1 cellular context compared by ENCODE assay signal in the genomic region with DNA sequence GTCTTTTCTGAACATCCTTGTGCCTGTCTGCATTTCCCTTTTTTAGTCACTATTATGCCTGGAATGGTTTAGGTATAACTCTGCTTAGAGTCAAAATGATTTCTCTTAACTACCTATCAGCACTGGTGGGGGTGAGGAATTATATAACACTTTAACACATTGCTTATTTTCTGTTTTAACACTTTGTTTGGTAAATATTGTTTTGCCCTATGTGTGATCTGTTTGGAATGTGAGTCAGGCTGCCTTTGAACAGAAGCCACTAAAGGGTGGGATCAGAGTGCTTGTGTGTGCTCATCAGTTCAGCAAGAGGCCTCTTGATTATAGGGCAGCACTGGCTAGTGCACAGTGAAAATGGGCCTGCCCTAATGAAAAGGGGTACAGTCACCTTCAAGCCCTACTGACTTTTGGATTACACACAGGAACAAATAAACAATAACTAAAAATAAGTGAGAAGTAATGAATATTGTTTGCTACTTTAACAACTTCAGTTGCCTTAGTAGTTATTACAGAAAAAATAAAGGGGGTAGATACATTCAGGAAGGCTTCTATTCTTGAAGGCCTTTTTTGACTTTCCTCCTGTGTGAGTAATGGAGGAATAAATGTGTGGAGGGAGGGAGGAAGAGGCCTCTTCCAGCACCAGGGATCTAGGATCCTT.
A peak's percentile ranks its signal among the peaks of the same experiment; 100 is the strongest.
TF ChIP-seq lines count a peak whose summit lies in the region.

No MANE protein-coding gene starts in this region.

TF ChIP-seq in HepG2, 621 proteins besides CTCF, POLR2A, EP300 and RAD21 (continued from another document and continues in another):
- TF ChIP-seq STAG1 (CRISPR knock-in tag; IDR thresholded peaks at IDR 0.05) (no peak), ZNF768 (CRISPR knock-in tag; IDR thresholded peaks at IDR 0.05) (no peak), ZNF510 (CRISPR knock-in tag; IDR thresholded peaks at IDR 0.05; ENCODE audit: low read depth) (no peak), XRCC5 (optimal IDR thresholded peaks at IDR 0.05; ENCODE audit: low read length) (peak; percentile 67), CEBPG (CRISPR knock-in tag; IDR thresholded peaks at IDR 0.05) (peak; percentile 26; the same call in 1 of the 2 replicates), XBP1 (CRISPR knock-in tag; IDR thresholded peaks at IDR 0.05) (no peak), ZNF570 (CRISPR knock-in tag; IDR thresholded peaks at IDR 0.05; ENCODE audit: borderline replicate concordance) (no peak), WIZ (CRISPR knock-in tag; IDR thresholded peaks at IDR 0.05) (no peak), BRCA1 (CRISPR knock-in tag; IDR thresholded peaks at IDR 0.05) (no peak), NFKB2 (CRISPR knock-in tag; IDR thresholded peaks at IDR 0.05; ENCODE audit: borderline replicate concordance) (no peak), MAX (IDR thresholded peaks at IDR 0.05) (no peak), DNMT3B (CRISPR knock-in tag; conservative IDR thresholded peaks at IDR 0.05) (peak; percentile 86; the same call in 1 of the 2 replicates), ZNF10 (CRISPR knock-in tag; IDR thresholded peaks at IDR 0.05; ENCODE audit: borderline replicate concordance, low read depth) (no peak), ZNF644 (CRISPR knock-in tag; IDR thresholded peaks at IDR 0.05; ENCODE audit: low read depth) (0 out of 2 replicates have a peak, but pooled peaks have one; percentile 46), RCOR2 (CRISPR knock-in tag; IDR thresholded peaks at IDR 0.05) (peak; percentile 84), DR1 (CRISPR knock-in tag; IDR thresholded peaks at IDR 0.05) (no peak), TP53 (CRISPR knock-in tag; conservative IDR thresholded peaks at IDR 0.05) (no peak), ARID2 (CRISPR knock-in tag; IDR thresholded peaks at IDR 0.05; ENCODE audit: borderline replicate concordance) (no peak), ZNF253 (CRISPR knock-in tag; IDR thresholded peaks at IDR 0.05; ENCODE audit: borderline replicate concordance) (no peak), FOXC1 (CRISPR knock-in tag; IDR thresholded peaks at IDR 0.05; ENCODE audit: borderline replicate concordance) (no peak), ZFP36L2 (CRISPR knock-in tag; IDR thresholded peaks at IDR 0.05) (no peak), U2AF1 (optimal IDR thresholded peaks at IDR 0.05; ENCODE audit: low read depth, low read length) (no peak), ZSCAN21 (CRISPR knock-in tag; IDR thresholded peaks at IDR 0.05; ENCODE audit: borderline replicate concordance) (0 out of 2 replicates have a peak, but pooled peaks have one; percentile 45), FOXA3 (CRISPR knock-in tag; IDR thresholded peaks at IDR 0.05) (peak; percentile 91), SOX13 (IDR thresholded peaks at IDR 0.05) (no peak), SOX13 (CRISPR knock-in tag; conservative IDR thresholded peaks at IDR 0.05 in 1 of 2, IDR thresholded peaks at IDR 0.05 in 1 of 2) (peak; percentile 39 to 74; a peak in 2 of 4 replicates), ZNF720 (CRISPR knock-in tag; IDR thresholded peaks at IDR 0.05) (no peak), CREB1 (IDR thresholded peaks at IDR 0.05) (no peak), CREB1 (CRISPR knock-in tag; IDR thresholded peaks at IDR 0.05) (no peak; the same call in 1 of the 2 replicates), ZFP62 (CRISPR knock-in tag; IDR thresholded peaks at IDR 0.05) (no peak), PCBP2 (optimal IDR thresholded peaks at IDR 0.05; ENCODE audit: low read depth, low read length, poor library complexity, severe bottlenecking) (no peak), GFI1 (CRISPR knock-in tag; IDR thresholded peaks at IDR 0.05; ENCODE audit: borderline replicate concordance) (no peak), ZNF724P (CRISPR knock-in tag; IDR thresholded peaks at IDR 0.05; ENCODE audit: borderline replicate concordance) (no peak), PPARG (CRISPR knock-in tag; conservative IDR thresholded peaks at IDR 0.05) (peak; percentile 68; the same call in 1 of the 2 replicates), ZNF205 (CRISPR knock-in tag; IDR thresholded peaks at IDR 0.05) (peak; percentile 79; the same call in 1 of the 2 replicates), ZNF124 (CRISPR knock-in tag; IDR thresholded peaks at IDR 0.05) (0 out of 2 replicates have a peak, but pooled peaks have one; percentile 55), MXD4 (CRISPR knock-in tag; IDR thresholded peaks at IDR 0.05) (no peak), ZNF451 (CRISPR knock-in tag; IDR thresholded peaks at IDR 0.05) (no peak), ZNF761 (CRISPR knock-in tag; conservative IDR thresholded peaks at IDR 0.05) (no peak), ZNF343 (CRISPR knock-in tag; IDR thresholded peaks at IDR 0.05) (no peak), HOMEZ (CRISPR knock-in tag; IDR thresholded peaks at IDR 0.05; ENCODE audit: low read depth) (peak; percentile 84; the same call in 1 of the 2 replicates), ZNF431 (CRISPR knock-in tag; IDR thresholded peaks at IDR 0.05; ENCODE audit: borderline replicate concordance, low read depth) (no peak), NAIF1 (CRISPR knock-in tag; IDR thresholded peaks at IDR 0.05; ENCODE audit: borderline replicate concordance) (no peak), ZKSCAN8 (CRISPR knock-in tag; IDR thresholded peaks at IDR 0.05; ENCODE audit: borderline replicate concordance) (peak; percentile 84; the same call in 1 of the 2 replicates)
- TF ChIP-seq, protein P1, sequence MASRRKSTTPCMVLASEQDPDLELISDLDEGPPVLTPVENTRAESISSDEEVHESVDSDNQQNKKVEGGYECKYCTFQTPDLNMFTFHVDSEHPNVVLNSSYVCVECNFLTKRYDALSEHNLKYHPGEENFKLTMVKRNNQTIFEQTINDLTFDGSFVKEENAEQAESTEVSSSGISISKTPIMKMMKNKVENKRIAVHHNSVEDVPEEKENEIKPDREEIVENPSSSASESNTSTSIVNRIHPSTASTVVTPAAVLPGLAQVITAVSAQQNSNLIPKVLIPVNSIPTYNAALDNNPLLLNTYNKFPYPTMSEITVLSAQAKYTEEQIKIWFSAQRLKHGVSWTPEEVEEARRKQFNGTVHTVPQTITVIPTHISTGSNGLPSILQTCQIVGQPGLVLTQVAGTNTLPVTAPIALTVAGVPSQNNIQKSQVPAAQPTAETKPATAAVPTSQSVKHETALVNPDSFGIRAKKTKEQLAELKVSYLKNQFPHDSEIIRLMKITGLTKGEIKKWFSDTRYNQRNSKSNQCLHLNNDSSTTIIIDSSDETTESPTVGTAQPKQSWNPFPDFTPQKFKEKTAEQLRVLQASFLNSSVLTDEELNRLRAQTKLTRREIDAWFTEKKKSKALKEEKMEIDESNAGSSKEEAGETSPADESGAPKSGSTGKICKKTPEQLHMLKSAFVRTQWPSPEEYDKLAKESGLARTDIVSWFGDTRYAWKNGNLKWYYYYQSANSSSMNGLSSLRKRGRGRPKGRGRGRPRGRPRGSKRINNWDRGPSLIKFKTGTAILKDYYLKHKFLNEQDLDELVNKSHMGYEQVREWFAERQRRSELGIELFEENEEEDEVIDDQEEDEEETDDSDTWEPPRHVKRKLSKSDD (CRISPR knock-in tag; IDR thresholded peaks at IDR 0.05; ENCODE audit: low read depth) = no peak
- TF ChIP-seq, protein P2, sequence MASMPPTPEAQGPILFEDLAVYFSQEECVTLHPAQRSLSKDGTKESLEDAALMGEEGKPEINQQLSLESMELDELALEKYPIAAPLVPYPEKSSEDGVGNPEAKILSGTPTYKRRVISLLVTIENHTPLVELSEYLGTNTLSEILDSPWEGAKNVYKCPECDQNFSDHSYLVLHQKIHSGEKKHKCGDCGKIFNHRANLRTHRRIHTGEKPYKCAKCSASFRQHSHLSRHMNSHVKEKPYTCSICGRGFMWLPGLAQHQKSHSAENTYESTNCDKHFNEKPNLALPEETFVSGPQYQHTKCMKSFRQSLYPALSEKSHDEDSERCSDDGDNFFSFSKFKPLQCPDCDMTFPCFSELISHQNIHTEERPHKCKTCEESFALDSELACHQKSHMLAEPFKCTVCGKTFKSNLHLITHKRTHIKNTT (CRISPR knock-in tag; IDR thresholded peaks at IDR 0.05) = no peak
- TF ChIP-seq, protein P3, sequence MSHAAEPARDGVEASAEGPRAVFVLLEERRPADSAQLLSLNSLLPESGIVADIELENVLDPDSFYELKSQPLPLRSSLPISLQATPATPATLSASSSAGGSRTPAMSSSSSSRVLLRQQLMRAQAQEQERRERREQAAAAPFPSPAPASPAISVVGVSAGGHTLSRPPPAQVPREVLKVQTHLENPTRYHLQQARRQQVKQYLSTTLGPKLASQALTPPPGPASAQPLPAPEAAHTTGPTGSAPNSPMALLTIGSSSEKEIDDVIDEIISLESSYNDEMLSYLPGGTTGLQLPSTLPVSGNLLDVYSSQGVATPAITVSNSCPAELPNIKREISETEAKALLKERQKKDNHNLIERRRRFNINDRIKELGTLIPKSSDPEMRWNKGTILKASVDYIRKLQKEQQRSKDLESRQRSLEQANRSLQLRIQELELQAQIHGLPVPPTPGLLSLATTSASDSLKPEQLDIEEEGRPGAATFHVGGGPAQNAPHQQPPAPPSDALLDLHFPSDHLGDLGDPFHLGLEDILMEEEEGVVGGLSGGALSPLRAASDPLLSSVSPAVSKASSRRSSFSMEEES (CRISPR knock-in tag; IDR thresholded peaks at IDR 0.05) = peak; percentile 72; the same call in 1 of the 2 replicates
- TF ChIP-seq, protein P4, sequence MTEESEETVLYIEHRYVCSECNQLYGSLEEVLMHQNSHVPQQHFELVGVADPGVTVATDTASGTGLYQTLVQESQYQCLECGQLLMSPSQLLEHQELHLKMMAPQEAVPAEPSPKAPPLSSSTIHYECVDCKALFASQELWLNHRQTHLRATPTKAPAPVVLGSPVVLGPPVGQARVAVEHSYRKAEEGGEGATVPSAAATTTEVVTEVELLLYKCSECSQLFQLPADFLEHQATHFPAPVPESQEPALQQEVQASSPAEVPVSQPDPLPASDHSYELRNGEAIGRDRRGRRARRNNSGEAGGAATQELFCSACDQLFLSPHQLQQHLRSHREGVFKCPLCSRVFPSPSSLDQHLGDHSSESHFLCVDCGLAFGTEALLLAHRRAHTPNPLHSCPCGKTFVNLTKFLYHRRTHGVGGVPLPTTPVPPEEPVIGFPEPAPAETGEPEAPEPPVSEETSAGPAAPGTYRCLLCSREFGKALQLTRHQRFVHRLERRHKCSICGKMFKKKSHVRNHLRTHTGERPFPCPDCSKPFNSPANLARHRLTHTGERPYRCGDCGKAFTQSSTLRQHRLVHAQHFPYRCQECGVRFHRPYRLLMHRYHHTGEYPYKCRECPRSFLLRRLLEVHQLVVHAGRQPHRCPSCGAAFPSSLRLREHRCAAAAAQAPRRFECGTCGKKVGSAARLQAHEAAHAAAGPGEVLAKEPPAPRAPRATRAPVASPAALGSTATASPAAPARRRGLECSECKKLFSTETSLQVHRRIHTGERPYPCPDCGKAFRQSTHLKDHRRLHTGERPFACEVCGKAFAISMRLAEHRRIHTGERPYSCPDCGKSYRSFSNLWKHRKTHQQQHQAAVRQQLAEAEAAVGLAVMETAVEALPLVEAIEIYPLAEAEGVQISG (CRISPR knock-in tag; IDR thresholded peaks at IDR 0.05) = no peak
- TF ChIP-seq, protein P5, sequence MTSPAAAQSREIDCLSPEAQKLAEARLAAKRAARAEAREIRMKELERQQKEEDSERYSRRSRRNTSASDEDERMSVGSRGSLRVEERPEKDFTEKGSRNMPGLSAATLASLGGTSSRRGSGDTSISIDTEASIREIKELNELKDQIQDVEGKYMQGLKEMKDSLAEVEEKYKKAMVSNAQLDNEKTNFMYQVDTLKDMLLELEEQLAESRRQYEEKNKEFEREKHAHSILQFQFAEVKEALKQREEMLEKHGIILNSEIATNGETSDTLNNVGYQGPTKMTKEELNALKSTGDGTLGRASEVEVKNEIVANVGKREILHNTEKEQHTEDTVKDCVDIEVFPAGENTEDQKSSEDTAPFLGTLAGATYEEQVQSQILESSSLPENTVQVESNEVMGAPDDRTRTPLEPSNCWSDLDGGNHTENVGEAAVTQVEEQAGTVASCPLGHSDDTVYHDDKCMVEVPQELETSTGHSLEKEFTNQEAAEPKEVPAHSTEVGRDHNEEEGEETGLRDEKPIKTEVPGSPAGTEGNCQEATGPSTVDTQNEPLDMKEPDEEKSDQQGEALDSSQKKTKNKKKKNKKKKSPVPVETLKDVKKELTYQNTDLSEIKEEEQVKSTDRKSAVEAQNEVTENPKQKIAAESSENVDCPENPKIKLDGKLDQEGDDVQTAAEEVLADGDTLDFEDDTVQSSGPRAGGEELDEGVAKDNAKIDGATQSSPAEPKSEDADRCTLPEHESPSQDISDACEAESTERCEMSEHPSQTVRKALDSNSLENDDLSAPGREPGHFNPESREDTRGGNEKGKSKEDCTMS (CRISPR knock-in tag; conservative IDR thresholded peaks at IDR 0.05) = no peak
- TF ChIP-seq, protein P6, sequence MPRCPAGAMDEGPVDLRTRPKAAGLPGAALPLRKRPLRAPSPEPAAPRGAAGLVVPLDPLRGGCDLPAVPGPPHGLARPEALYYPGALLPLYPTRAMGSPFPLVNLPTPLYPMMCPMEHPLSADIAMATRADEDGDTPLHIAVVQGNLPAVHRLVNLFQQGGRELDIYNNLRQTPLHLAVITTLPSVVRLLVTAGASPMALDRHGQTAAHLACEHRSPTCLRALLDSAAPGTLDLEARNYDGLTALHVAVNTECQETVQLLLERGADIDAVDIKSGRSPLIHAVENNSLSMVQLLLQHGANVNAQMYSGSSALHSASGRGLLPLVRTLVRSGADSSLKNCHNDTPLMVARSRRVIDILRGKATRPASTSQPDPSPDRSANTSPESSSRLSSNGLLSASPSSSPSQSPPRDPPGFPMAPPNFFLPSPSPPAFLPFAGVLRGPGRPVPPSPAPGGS (CRISPR knock-in tag; IDR thresholded peaks at IDR 0.05) = no peak; the same call in 1 of the 2 replicates
- TF ChIP-seq, protein P7, sequence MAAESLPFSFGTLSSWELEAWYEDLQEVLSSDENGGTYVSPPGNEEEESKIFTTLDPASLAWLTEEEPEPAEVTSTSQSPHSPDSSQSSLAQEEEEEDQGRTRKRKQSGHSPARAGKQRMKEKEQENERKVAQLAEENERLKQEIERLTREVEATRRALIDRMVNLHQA (CRISPR knock-in tag; IDR thresholded peaks at IDR 0.05) = no peak
- TF ChIP-seq, protein P8, sequence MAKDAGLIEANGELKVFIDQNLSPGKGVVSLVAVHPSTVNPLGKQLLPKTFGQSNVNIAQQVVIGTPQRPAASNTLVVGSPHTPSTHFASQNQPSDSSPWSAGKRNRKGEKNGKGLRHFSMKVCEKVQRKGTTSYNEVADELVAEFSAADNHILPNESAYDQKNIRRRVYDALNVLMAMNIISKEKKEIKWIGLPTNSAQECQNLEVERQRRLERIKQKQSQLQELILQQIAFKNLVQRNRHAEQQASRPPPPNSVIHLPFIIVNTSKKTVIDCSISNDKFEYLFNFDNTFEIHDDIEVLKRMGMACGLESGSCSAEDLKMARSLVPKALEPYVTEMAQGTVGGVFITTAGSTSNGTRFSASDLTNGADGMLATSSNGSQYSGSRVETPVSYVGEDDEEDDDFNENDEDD (CRISPR knock-in tag; IDR thresholded peaks at IDR 0.05; ENCODE audit: borderline replicate concordance) = no peak
